Comparison of ENCODE assay signal across 1 cellular context in genomic region chr20:34318609-34319443, GRCh38.
TF ChIP-seq lines count a peak whose summit lies in the region.

No MANE protein-coding gene starts in this region.

TF ChIP-seq in HCT116, 20 proteins besides CTCF, POLR2A, EP300 and RAD21 (continued from another document):
- no peak for TF ChIP-seq ELF1 (IDR thresholded peaks at IDR 0.05; ENCODE audit: borderline replicate concordance, low read depth)
- TF ChIP-seq POLR2AphosphoS5 (IDR thresholded peaks at IDR 0.05; ENCODE audit: low read depth, low read length), result no peak
- TF ChIP-seq JUND (IDR thresholded peaks at IDR 0.05), result no peak
- TF ChIP-seq ZBTB33 (IDR thresholded peaks at IDR 0.05; ENCODE audit: extremely low read depth, insufficient replicate concordance, low read length), result no peak
TF ChIP-seq in HCT116: peak in this region for 0.
